10 cellular contexts compared by ENCODE assay signal in the genomic region with DNA sequence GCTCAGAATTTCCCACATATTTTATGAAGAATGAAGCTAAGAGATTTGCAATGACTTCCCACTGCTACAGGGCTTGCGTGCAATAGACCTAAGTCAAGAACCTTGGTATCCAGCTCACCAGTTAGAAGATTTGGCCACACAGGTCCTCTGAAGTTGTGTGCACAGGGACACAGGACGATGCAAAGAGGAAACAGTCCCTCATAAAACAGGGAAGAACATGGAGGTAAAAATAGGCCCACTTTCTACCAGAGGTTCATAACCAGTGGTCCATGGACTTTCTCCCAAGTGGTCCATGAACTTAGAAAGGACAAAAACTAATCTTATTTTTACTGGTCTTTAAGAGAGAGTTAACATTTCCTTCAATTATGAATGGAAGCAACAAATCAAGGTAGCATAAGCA. TPM values are rescaled to one million over a fixed set of nuclear protein-coding genes. Genes with fewer than 3 reads are reported as not detected.
DNase-seq lines count a peak whose midpoint lies in the region; ATAC-seq and TF ChIP-seq lines count a peak whose summit lies in the region.
"Had no signal": no experiment of that assay in that cellular context is flagged by ENCODE, and none has a peak within 500 bp of the region (broad histone marks: within the 10 kb centered on the region; RNA-seq: fewer than 3 reads in every experiment).

No MANE protein-coding gene starts in this region.

- no peaks in the 10 kb centered on the region for H3K9me3 ChIP-seq in A673 (ENCODE audit: low read depth, low read length, poor library complexity, severe bottlenecking)
- no peaks in the 10 kb centered on the region for H3K9me3 ChIP-seq in HAP-1
- H3K9me3 ChIP-seq in mesodermal cell (ENCODE audit: control insufficient read depth, low read length) = no peaks in the 10 kb centered on the region
- no peaks in the 10 kb centered on the region for H3K9me3 ChIP-seq in gastroesophageal sphincter

- H3K4me1 ChIP-seq in A673 (ENCODE audit: insufficient read depth, low read length, poor library complexity, severe bottlenecking) (peaks cover 6% of the 10 kb centered on the region), HAP-1 (peaks cover 13% of the 10 kb centered on the region), mesodermal cell (ENCODE audit: control insufficient read depth, insufficient read depth, low read length, poor library complexity, severe bottlenecking) (peaks cover 6% of the 10 kb centered on the region), gastroesophageal sphincter (peaks cover 7 to 25% (median 13%) of the 10 kb centered on the region in 3 donors)

- TF ChIP-seq CTCF in A673 (conservative IDR thresholded peaks at IDR 0.05; ENCODE audit: low read depth, low read length) (no peak), astrocyte of the spinal cord (IDR thresholded peaks at IDR 0.05; ENCODE audit: low read depth, low read length) (no peak), gastroesophageal sphincter (IDR thresholded peaks at IDR 0.05) (no peak)

- TF ChIP-seq EP300 in gastroesophageal sphincter (IDR thresholded peaks at IDR 0.05) = no peak

- H3K4me3 ChIP-seq in A673 (ENCODE audit: low read depth, low read length, poor library complexity, severe bottlenecking) = peak overlapping the region; percentile 100
- peak overlapping the region; percentile 54 for H3K4me3 ChIP-seq in HAP-1
- peak overlapping the region; percentile 87 for H3K4me3 ChIP-seq in astrocyte of the spinal cord (ENCODE audit: low read depth, low read length)
- peak overlapping the region; percentile 91 for H3K4me3 ChIP-seq in mesodermal cell (ENCODE audit: extremely low read depth, insufficient read depth, low read length, poor library complexity, severe bottlenecking)
- H3K4me3 ChIP-seq in gastroesophageal sphincter = peak overlapping the region in 1 of 2 donors; percentile 63

- no peak for TF ChIP-seq POLR2A in gastroesophageal sphincter (IDR thresholded peaks at IDR 0.05)

- H3K27ac ChIP-seq in A673 (ENCODE audit: low read depth, low read length, poor library complexity, severe bottlenecking) (no peak overlapping the region), mesodermal cell (ENCODE audit: low read depth, low read length, severe bottlenecking) (no peak overlapping the region), gastroesophageal sphincter (no peak overlapping the region)

- no peaks in the 10 kb centered on the region for H3K27me3 ChIP-seq in A673 (replicated peaks; ENCODE audit: insufficient read depth, low read depth, low read length, poor library complexity)
- no peaks in the 10 kb centered on the region for H3K27me3 ChIP-seq in HAP-1 (ENCODE audit: low read depth)
- no peaks in the 10 kb centered on the region for H3K27me3 ChIP-seq in gastroesophageal sphincter

- POLR2A ChIA-PET in A673 (lab: Charles Lee; ENCODE audit: low non-redundant PET) = no interaction called here

- CTCF ChIA-PET in A673 (lab: Charles Lee) = no interaction called here

- WGBS in mesodermal cell (ENCODE audit: insufficient coverage in 2 of 2), 2 experiments = 100% methylated on average over 1 of the region's 2 CpGs
- WGBS in gastroesophageal sphincter (ENCODE audit: low coverage in 1 of 2), 2 donors = 64 to 68% methylated on average over 2 of the region's 2 CpGs

- ATAC-seq in gastroesophageal sphincter = no peak

- DNase-seq in A673 (ENCODE audit: low spot score) (no peak), HAP-1 (ENCODE audit: low spot score in 2 of 2) (no peak), astrocyte of the spinal cord (ENCODE audit: low read depth, low spot score) (no peak), SKM-1 (lab: John Stamatoyannopoulos, UW; ENCODE audit: unreplicated experiment) (no peak), Ammon's horn (ENCODE audit: low spot score) (no peak)
- DNase-seq in stimulated activated CD4-positive, alpha-beta T cell treated with anti-CD3 and anti-CD28 coated beads, Interleukin-12 subunit alpha, Interleukin-12 subunit beta, amount 100 ng/mL, for 4 hours = no peak

- H3K36me3 ChIP-seq in A673 (ENCODE audit: insufficient read depth, low read length, poor library complexity, severe bottlenecking) (peaks cover 5% of the 10 kb centered on the region), HAP-1 (replicated peaks) (peaks cover 22% of the 10 kb centered on the region), mesodermal cell (ENCODE audit: control insufficient read depth, insufficient read depth, low read length) (peaks cover 26% of the 10 kb centered on the region), gastroesophageal sphincter (peaks cover 0 to 34% of the 10 kb centered on the region in 2 donors)

- in situ Hi-C loops in HAP-1 (cut with MboI; ENCODE audit: low sequenced_read_pairs) (loop anchor here (25.0 kb wide), 1 partner anchor 113 kb away; the partner anchor contains the start of gene ZKSCAN8), astrocyte of the spinal cord (cut with HindIII; ENCODE audit: low sequenced_read_pairs) (no loop called here)

- BruUV-seq in A673 (replicated peaks; lab: Mats Ljungman, UMichigan) = no TSS peak

- intact Hi-C loops in A673 (cut with micrococcal nuclease; ENCODE audit: unreplicated experiment) = loop anchor here (10.0 kb wide), 1 partner anchor 116 kb away; no protein-coding TSS in a partner anchor

RNA-seq across cellular contexts. Expression of gene ZKSCAN4, which starts 1.3 kb away (rescaled TPM):
- total RNA-seq in A673 (2021) (6.4 and 6.6 TPM in 2 replicates), gastroesophageal sphincter (1 to 10 TPM; 3.2 to 6.4 (median 5.0) TPM)
- polyA plus RNA-seq in mesodermal cell (2013, experiment 1 of 2) = 7.4 TPM
- polyA plus RNA-seq in mesodermal cell (2013, experiment 2 of 2) = 6.3 TPM

RNA-seq across cellular contexts. Expression of gene NKAPL, which starts 8.3 kb away (rescaled TPM):
- total RNA-seq in A673 (2021) = not detected in 2 replicates
- not detected for polyA plus RNA-seq in mesodermal cell (2013, experiment 1 of 2)
- not detected for polyA plus RNA-seq in mesodermal cell (2013, experiment 2 of 2)
- 1 to 10 TPM; 3.1 to 6.6 (median 4.4) TPM for total RNA-seq in gastroesophageal sphincter
- total RNA-seq: G401; T-helper 2 cell treated with Interferon-gamma antibody and Interleukin-4, amounts not matched to agents 100 ng/mL and 5 ng/mL, for 36 hours had no signal

RNA-seq across cellular contexts. Expression of gene ZSCAN26, which starts 16.2 kb away (rescaled TPM):
- 15.1 and 19.9 TPM in 2 replicates for total RNA-seq in A673 (2021)
- 18.2 TPM for polyA plus RNA-seq in mesodermal cell (2013, experiment 1 of 2)
- 16.8 TPM for polyA plus RNA-seq in mesodermal cell (2013, experiment 2 of 2)
- total RNA-seq in gastroesophageal sphincter = 10 to 100 TPM; 17.9 to 27.1 (median 24.5) TPM

RNA-seq across cellular contexts. Expression of gene ZSCAN9, which starts 25.7 kb away (rescaled TPM):
- 13.3 and 15.1 TPM in 2 replicates for total RNA-seq in A673 (2021)
- 19.7 TPM for polyA plus RNA-seq in mesodermal cell (2013, experiment 1 of 2)
- polyA plus RNA-seq in mesodermal cell (2013, experiment 2 of 2) = 19.7 TPM
- 10 to 100 TPM; 11.4 to 17.1 (median 12.9) TPM for total RNA-seq in gastroesophageal sphincter

RNA-seq across cellular contexts. Expression of gene PGBD1, which starts 30.6 kb away (rescaled TPM):
- total RNA-seq in A673 (2021) (11.3 and 11.6 TPM in 2 replicates), gastroesophageal sphincter (1 to 10 TPM; 6.5 to 7.7 (median 7.2) TPM)
- 8.0 TPM for polyA plus RNA-seq in mesodermal cell (2013, experiment 1 of 2)
- 8.7 TPM for polyA plus RNA-seq in mesodermal cell (2013, experiment 2 of 2)
